ENCODE assay signal across 1 cellular context in the genomic region with DNA sequence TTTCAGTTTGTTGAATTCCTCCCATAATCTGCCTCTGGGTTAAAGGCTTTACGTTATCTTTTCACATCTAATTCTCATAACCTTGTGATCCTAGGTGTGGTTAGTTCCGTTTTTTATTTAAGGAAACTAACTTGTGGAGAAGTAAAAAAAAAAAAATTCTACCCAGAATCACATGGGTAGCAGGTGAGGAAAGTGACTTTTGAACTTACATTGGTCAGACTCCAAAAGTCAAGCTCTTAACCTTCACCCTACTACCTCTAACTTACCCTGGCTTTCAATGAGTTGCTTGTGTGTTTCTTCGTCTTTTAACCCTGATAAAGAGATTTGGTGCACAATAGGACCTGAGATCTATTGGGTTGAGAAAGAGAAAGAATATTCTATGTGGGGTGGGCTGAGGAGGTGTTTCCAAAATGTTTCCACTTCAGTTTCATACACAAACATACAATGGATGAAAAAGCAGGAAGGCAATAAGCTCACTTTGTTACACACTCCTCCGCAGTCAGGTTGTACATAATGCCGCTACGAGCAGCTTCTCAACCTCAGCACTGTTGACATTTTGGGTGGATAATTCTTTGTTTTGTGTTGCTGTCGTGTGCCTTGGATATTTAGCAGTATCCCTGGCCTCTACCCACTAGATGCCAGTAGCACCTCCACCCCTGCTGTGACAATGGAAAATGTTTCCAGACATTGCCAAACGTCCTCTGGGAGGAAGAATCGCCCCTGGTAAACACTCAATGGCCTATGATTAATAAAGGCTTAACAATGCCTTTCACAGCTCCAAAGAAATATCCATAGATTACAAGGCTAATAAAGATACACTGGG.
TF ChIP-seq lines count a peak whose summit lies in the region.

No MANE protein-coding gene starts in this region.

TF ChIP-seq in K562, 482 proteins besides CTCF, POLR2A, EP300 and RAD21 (continued from another document):
- TF ChIP-seq, protein P1, sequence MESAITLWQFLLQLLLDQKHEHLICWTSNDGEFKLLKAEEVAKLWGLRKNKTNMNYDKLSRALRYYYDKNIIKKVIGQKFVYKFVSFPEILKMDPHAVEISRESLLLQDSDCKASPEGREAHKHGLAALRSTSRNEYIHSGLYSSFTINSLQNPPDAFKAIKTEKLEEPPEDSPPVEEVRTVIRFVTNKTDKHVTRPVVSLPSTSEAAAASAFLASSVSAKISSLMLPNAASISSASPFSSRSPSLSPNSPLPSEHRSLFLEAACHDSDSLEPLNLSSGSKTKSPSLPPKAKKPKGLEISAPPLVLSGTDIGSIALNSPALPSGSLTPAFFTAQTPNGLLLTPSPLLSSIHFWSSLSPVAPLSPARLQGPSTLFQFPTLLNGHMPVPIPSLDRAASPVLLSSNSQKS (CRISPR knock-in tag; IDR thresholded peaks at IDR 0.05): no peak
- TF ChIP-seq FOS (IDR thresholded peaks at IDR 0.05; ENCODE audit: extremely low read depth, insufficient read length): no peak
- TF ChIP-seq PRMT5 (CRISPR knock-in tag; IDR thresholded peaks at IDR 0.05): no peak
- TF ChIP-seq CHD4 (IDR thresholded peaks at IDR 0.05; ENCODE audit: insufficient read depth, insufficient replicate concordance, low read depth, low read length, poor library complexity, severe bottlenecking): no peak
- 0 out of 2 replicates have a peak, but pooled peaks have one; percentile 13 for TF ChIP-seq ADNP (tag; IDR thresholded peaks at IDR 0.05)
- TF ChIP-seq ZNF384 (IDR thresholded peaks at IDR 0.05; ENCODE audit: low read depth, low read length): 0 out of 2 replicates have a peak, but pooled peaks have one; percentile 9
- TF ChIP-seq ZNF121 (CRISPR knock-in tag; conservative IDR thresholded peaks at IDR 0.05): no peak
- TF ChIP-seq SIRT6 (IDR thresholded peaks at IDR 0.05; ENCODE audit: low read depth, low read length): no peak
- peak; percentile 22 for TF ChIP-seq EWSR1 (IDR thresholded peaks at IDR 0.05; ENCODE audit: borderline replicate concordance, low read depth, partially characterized antibody)
- TF ChIP-seq NCOA4 (IDR thresholded peaks at IDR 0.05; ENCODE audit: partially characterized antibody): no peak
- TF ChIP-seq, protein P2, sequence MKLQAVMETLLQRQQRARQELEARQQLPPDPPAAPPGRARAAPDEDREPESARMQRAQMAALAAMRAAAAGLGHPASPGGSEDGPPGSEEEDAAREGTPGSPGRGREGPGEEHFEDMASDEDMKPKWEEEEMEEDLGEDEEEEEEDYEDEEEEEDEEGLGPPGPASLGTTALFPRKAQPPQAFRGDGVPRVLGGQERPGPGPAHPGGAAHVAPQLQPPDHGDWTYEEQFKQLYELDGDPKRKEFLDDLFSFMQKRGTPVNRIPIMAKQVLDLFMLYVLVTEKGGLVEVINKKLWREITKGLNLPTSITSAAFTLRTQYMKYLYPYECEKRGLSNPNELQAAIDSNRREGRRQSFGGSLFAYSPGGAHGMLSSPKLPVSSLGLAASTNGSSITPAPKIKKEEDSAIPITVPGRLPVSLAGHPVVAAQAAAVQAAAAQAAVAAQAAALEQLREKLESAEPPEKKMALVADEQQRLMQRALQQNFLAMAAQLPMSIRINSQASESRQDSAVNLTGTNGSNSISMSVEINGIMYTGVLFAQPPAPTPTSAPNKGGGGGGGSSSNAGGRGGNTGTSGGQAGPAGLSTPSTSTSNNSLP (IDR thresholded peaks at IDR 0.05; ENCODE audit: borderline replicate concordance, low read depth, low read length): no peak
- TF ChIP-seq ZNF23 (CRISPR knock-in tag; IDR thresholded peaks at IDR 0.05): no peak
- TF ChIP-seq, protein P3, sequence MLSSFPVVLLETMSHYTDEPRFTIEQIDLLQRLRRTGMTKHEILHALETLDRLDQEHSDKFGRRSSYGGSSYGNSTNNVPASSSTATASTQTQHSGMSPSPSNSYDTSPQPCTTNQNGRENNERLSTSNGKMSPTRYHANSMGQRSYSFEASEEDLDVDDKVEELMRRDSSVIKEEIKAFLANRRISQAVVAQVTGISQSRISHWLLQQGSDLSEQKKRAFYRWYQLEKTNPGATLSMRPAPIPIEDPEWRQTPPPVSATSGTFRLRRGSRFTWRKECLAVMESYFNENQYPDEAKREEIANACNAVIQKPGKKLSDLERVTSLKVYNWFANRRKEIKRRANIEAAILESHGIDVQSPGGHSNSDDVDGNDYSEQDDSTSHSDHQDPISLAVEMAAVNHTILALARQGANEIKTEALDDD (IDR thresholded peaks at IDR 0.05): peak; percentile 76
